In genomic region chr5:132417889-132418432, GRCh38 we compare ENCODE assay signal across 14 cellular contexts. TPM values are rescaled to one million over a fixed set of nuclear protein-coding genes. Genes with fewer than 3 reads are reported as not detected.
DNase-seq lines count a peak whose midpoint lies in the region; ATAC-seq, FAIRE-seq and TF ChIP-seq lines count a peak whose summit lies in the region.
"Had no signal": no experiment of that assay in that cellular context is flagged by ENCODE, and none has a peak within 500 bp of the region (broad histone marks: within the 10 kb centered on the region; RNA-seq: fewer than 3 reads in every experiment).

No MANE protein-coding gene starts in this region.

- H3K36me3 ChIP-seq in liver (ENCODE audit: control insufficient read depth in 4 of 4, insufficient read depth in 3 of 4, low read depth in 1 of 4, low read length in 3 of 4) (no peaks in the 10 kb centered on the region), HepG2 (replicated peaks in 1 of 2; ENCODE audit: control insufficient read depth in 1 of 2, insufficient read depth in 2 of 2, low read length in 2 of 2) (no peaks in the 10 kb centered on the region)

- ATAC-seq in HepG2 (no peak), GM21381 (IDR thresholded peaks at IDR 0.05; ENCODE audit: unreplicated experiment) (no peak)

- H3K79me2 ChIP-seq in HepG2 (ENCODE audit: insufficient read depth, low read length) = no peaks in the 10 kb centered on the region

- no peak overlapping the region for H3K4me2 ChIP-seq in HepG2 (ENCODE audit: low read depth, low read length)

- TF ChIP-seq CTCF in liver (IDR thresholded peaks at IDR 0.05; ENCODE audit: low read depth, low read length, missing input control) (no peak), HepG2 (CRISPR knock-in tag; IDR thresholded peaks at IDR 0.05) (no peak), osteocyte (IDR thresholded peaks at IDR 0.05) (no peak)

- in situ Hi-C loops in HepG2 (cut with HindIII; ENCODE audit: extremely low pct_ligation_motif_present, low pct_unique_long_range_greater_than_20kb) = no loop called here

- TF ChIP-seq RAD21 in liver (IDR thresholded peaks at IDR 0.05) (peak in 1 of 2 donors; percentile 11), HepG2 (CRISPR knock-in tag; IDR thresholded peaks at IDR 0.05) (no peak)

- TF ChIP-seq POLR2A in HepG2 (IDR thresholded peaks at IDR 0.05; ENCODE audit: insufficient read depth in 1 of 2, low read depth in 2 of 2, low read length in 2 of 2) = no peak

- 69% methylated on average over 4 of the region's 4 CpGs for WGBS in liver
- WGBS in HepG2 (ENCODE audit: low lambda C conversion rate) = 57% methylated on average over 3 of the region's 4 CpGs

- intact Hi-C loops in HepG2 (cut with micrococcal nuclease; ENCODE audit: unreplicated experiment) = loop anchor here (2.0 kb wide), 2 partner anchors 51 to 73 kb away; partner anchors contain the start of gene IRF1
- intact Hi-C loops in dendritic cell treated with granulocyte-macrophage colony-stimulating factor and Interleukin-4, amounts not matched to agents 40 ng/mL and 50 ng/mL, for 4 days (cut with micrococcal nuclease) = no loop called here

- DNase-seq in HepG2 (ENCODE audit: low spot score) = no peak
- no peak for DNase-seq in osteocyte (ENCODE audit: extremely low spot score, unreplicated experiment)
- no peak for DNase-seq in NCI-H1048 (lab: John Stamatoyannopoulos, UW)
- no peak for DNase-seq in cerebellar nuclear complex (lab: John Stamatoyannopoulos, UW)
- DNase-seq in DMS 273 (lab: John Stamatoyannopoulos, UW; ENCODE audit: unreplicated experiment) = no peak
- DNase-seq: AML-193, MV-4-11, NCI-H2227 treated with DMSO at 0.1 percent for 48 hours, T1000 had no signal

- no peaks in the 10 kb centered on the region for H3K9me3 Mint-ChIP-seq in dendritic cell treated with granulocyte-macrophage colony-stimulating factor and Interleukin-4, amounts not matched to agents 40 ng/mL and 50 ng/mL, for 4 days
- H3K9me3 Mint-ChIP-seq in osteocyte (ENCODE audit: unreplicated experiment) = peaks cover 6% of the 10 kb centered on the region

- no peak for FAIRE-seq in HepG2 (lab: Jason Lieb, UNC)

- no peaks in the 10 kb centered on the region for H3K9me3 ChIP-seq in liver (ENCODE audit: control insufficient read depth in 4 of 4, low read length in 3 of 4)
- no peaks in the 10 kb centered on the region for H3K9me3 ChIP-seq in HepG2 (ENCODE audit: low read length)

- H3K36me3 Mint-ChIP-seq in dendritic cell treated with granulocyte-macrophage colony-stimulating factor and Interleukin-4, amounts not matched to agents 40 ng/mL and 50 ng/mL, for 4 days (ENCODE audit: low read depth) = peaks cover 15% of the 10 kb centered on the region
- peaks cover 6% of the 10 kb centered on the region for H3K36me3 Mint-ChIP-seq in osteocyte (ENCODE audit: unreplicated experiment)
- H3K36me3 Mint-ChIP-seq: brain had no signal

- H3K4me3 ChIP-seq in liver (ENCODE audit: low read depth in 1 of 3, low read length in 3 of 3) (no peak overlapping the region), HepG2 (replicated peaks in 1 of 3; ENCODE audit: insufficient read depth in 1 of 3, low read depth in 2 of 3, low read length in 3 of 3) (no peak overlapping the region)

- H3K27ac Mint-ChIP-seq in dendritic cell treated with granulocyte-macrophage colony-stimulating factor and Interleukin-4, amounts not matched to agents 40 ng/mL and 50 ng/mL, for 4 days = peak overlapping the region; percentile 50
- H3K27ac Mint-ChIP-seq in osteocyte (ENCODE audit: unreplicated experiment) = peak overlapping the region; percentile 68

- no peak for TF ChIP-seq EP300 in HepG2 (IDR thresholded peaks at IDR 0.05; ENCODE audit: low read depth in 2 of 2, low read length in 2 of 2)
- no peak for TF ChIP-seq EP300 in HepG2 (CRISPR knock-in tag; IDR thresholded peaks at IDR 0.05; ENCODE audit: borderline replicate concordance)

- H3K9ac ChIP-seq in liver (ENCODE audit: low read depth in 1 of 2, low read length in 2 of 2) (no peak overlapping the region), HepG2 (ENCODE audit: insufficient read depth, low read depth, low read length) (no peak overlapping the region)

- H3K4me1 ChIP-seq in liver (ENCODE audit: control insufficient read depth in 4 of 4, insufficient read depth in 4 of 4, low read length in 3 of 4) (peaks cover 18 to 87% (median 65%) of the 10 kb centered on the region in 4 donors), HepG2 (ENCODE audit: insufficient read depth, low read length) (peaks cover 52% of the 10 kb centered on the region)

- peaks cover 94% of the 10 kb centered on the region for H3K4me1 Mint-ChIP-seq in dendritic cell treated with granulocyte-macrophage colony-stimulating factor and Interleukin-4, amounts not matched to agents 40 ng/mL and 50 ng/mL, for 4 days (ENCODE audit: low read depth)
- H3K4me1 Mint-ChIP-seq in osteocyte (ENCODE audit: unreplicated experiment) = peaks cover 85% of the 10 kb centered on the region

- H4K20me1 ChIP-seq in HepG2 (ENCODE audit: insufficient read depth, low read length) = no peaks in the 10 kb centered on the region

- H3K27me3 ChIP-seq in liver (ENCODE audit: control insufficient read depth in 4 of 4, insufficient read depth in 4 of 4, low read length in 3 of 4) (no peaks in the 10 kb centered on the region), HepG2 (ENCODE audit: control insufficient read depth in 1 of 2, insufficient read depth in 2 of 2, low read length in 2 of 2) (no peaks in the 10 kb centered on the region)

- no peaks in the 10 kb centered on the region for H3K27me3 Mint-ChIP-seq in dendritic cell treated with granulocyte-macrophage colony-stimulating factor and Interleukin-4, amounts not matched to agents 40 ng/mL and 50 ng/mL, for 4 days
- H3K27me3 Mint-ChIP-seq in osteocyte (ENCODE audit: unreplicated experiment) = no peaks in the 10 kb centered on the region

- no TSS peak for BruUV-seq in HepG2 (replicated peaks; lab: Mats Ljungman, UMichigan)

- CTCF ChIA-PET in HepG2 (lab: Yijun Ruan, JAX; ENCODE audit: low intra/inter-chr PET ratio, low total read pairs) = no interaction called here

- POLR2A ChIA-PET in HepG2 (lab: Yijun Ruan, JAX) = interaction anchor here (1.0 kb wide), 1 partner anchor 52 kb away, joined by 4 read pairs; no protein-coding TSS in a partner anchor

- no peak overlapping the region for H3K4me3 Mint-ChIP-seq in dendritic cell treated with granulocyte-macrophage colony-stimulating factor and Interleukin-4, amounts not matched to agents 40 ng/mL and 50 ng/mL, for 4 days
- no peak overlapping the region for H3K4me3 Mint-ChIP-seq in osteocyte (ENCODE audit: unreplicated experiment)
- H3K4me3 Mint-ChIP-seq: mesothelial cell of epicardium had no signal

- H2AFZ ChIP-seq in HepG2 (ENCODE audit: low read length) = no peak overlapping the region

- H3K27ac ChIP-seq in liver (ENCODE audit: low read depth in 1 of 2, low read length in 2 of 2) (peak overlapping the region; percentile 62 to 73), HepG2 (ENCODE audit: extremely low read length, insufficient read depth, low read length) (no peak overlapping the region)

TF ChIP-seq in liver, 16 proteins besides CTCF, POLR2A, EP300 and RAD21 (continues in another document):
- TF ChIP-seq FOXA2 (IDR thresholded peaks at IDR 0.05) (no peak), NR2F2 (IDR thresholded peaks at IDR 0.05) (no peak), SP1 (IDR thresholded peaks at IDR 0.05) (peak; percentile 29), HNF4A (conservative IDR thresholded peaks at IDR 0.05) (peak in 1 of 2 donors; percentile 5), TAF1 (conservative IDR thresholded peaks at IDR 0.05) (no peak), RXRA (IDR thresholded peaks at IDR 0.05) (peak in 1 of 2 donors; percentile 5)
- TF ChIP-seq, protein P1, sequence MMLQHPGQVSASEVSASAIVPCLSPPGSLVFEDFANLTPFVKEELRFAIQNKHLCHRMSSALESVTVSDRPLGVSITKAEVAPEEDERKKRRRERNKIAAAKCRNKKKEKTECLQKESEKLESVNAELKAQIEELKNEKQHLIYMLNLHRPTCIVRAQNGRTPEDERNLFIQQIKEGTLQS (IDR thresholded peaks at IDR 0.05) = no peak

TF ChIP-seq in HepG2, 621 proteins besides CTCF, POLR2A, EP300 and RAD21 (continues in another document):
- no peak for TF ChIP-seq ZNF639 (CRISPR knock-in tag; conservative IDR thresholded peaks at IDR 0.05)
- TF ChIP-seq SMAD3 (CRISPR knock-in tag; IDR thresholded peaks at IDR 0.05) = no peak

RNA-seq across cellular contexts. Expression of gene SLC22A5, which starts 48.5 kb away (rescaled TPM):
- total RNA-seq in liver = 10 to 100 TPM; 12.4 to 12.7 TPM
- polyA plus RNA-seq in liver = 1 to 10 TPM; 3.4 to 4.5 TPM
- 4.0 and 7.1 TPM in 2 replicates for total RNA-seq in HepG2 (2016; rRNA removed; fragmentation: Illumina TruSeq; extraction: Trizol)
- total RNA-seq in HepG2 (2016; cell fraction: cytosol; rRNA removed; fragmentation: Illumina TruSeq; extraction: Trizol; ENCODE audit: low read depth) = 1.7 and 1.8 TPM in 2 replicates
- 2.8 and 7.3 TPM in 2 replicates for total RNA-seq in HepG2 (2016; cell fraction: insoluble cytoplasmic fraction; rRNA removed; fragmentation: Illumina TruSeq; extraction: Trizol)
- total RNA-seq in HepG2 (2016; cell fraction: membrane; rRNA removed; fragmentation: Illumina TruSeq; extraction: Trizol) = 4.9 and 5.0 TPM in 2 replicates
- 9.2 and 10.1 TPM in 2 replicates for total RNA-seq in HepG2 (2016; cell fraction: nucleus; rRNA removed; fragmentation: Illumina TruSeq; extraction: Trizol)
- 15.1 and 17.1 TPM in 2 replicates for polyA plus RNA-seq in HepG2 (2011; rRNA removed)
- polyA plus RNA-seq in HepG2 (2011; cell fraction: cytosol; rRNA removed) = 9.8 and 10.8 TPM in 2 replicates
- 31.0 and 32.0 TPM in 2 replicates for polyA plus RNA-seq in HepG2 (2011; cell fraction: nucleus; rRNA removed)
- 4.3 and 4.5 TPM in 2 replicates for polyA plus RNA-seq in HepG2 (2012)
- 1.2 and 1.3 TPM in 2 replicates for polyA plus RNA-seq in HepG2 (2016; cell fraction: cytosol; fragmentation: Illumina TruSeq; extraction: Trizol; ENCODE audit: low read depth)
- polyA plus RNA-seq in HepG2 (2016; cell fraction: insoluble cytoplasmic fraction; fragmentation: Illumina TruSeq; extraction: Trizol; ENCODE audit: low read depth) = 3.2 and 3.9 TPM in 2 replicates
- 2.6 TPM in 2 replicates for polyA plus RNA-seq in HepG2 (2016; cell fraction: membrane; fragmentation: Illumina TruSeq; extraction: Trizol; ENCODE audit: low read depth)
- polyA plus RNA-seq in HepG2 (2016; cell fraction: nucleus; fragmentation: Illumina TruSeq; extraction: Trizol; ENCODE audit: insufficient read depth, low read depth) = 16.4 and 21.5 TPM in 2 replicates
- 40.2 and 159 TPM in 2 replicates for polyA minus RNA-seq in HepG2 (2011; rRNA and poly(A)+ RNA removed; ENCODE audit: low replicate concordance)
- polyA minus RNA-seq in HepG2 (2011; cell fraction: cytosol; rRNA and poly(A)+ RNA removed) = 4.4 and 5.1 TPM in 2 replicates
- 10.6 and 10.7 TPM in 2 replicates for polyA minus RNA-seq in HepG2 (2011; cell fraction: nucleus; rRNA and poly(A)+ RNA removed)
- total RNA-seq in osteocyte = 6.7 and 9.1 TPM in 2 replicates
